20 cellular contexts compared by ENCODE assay signal in the genomic region with DNA sequence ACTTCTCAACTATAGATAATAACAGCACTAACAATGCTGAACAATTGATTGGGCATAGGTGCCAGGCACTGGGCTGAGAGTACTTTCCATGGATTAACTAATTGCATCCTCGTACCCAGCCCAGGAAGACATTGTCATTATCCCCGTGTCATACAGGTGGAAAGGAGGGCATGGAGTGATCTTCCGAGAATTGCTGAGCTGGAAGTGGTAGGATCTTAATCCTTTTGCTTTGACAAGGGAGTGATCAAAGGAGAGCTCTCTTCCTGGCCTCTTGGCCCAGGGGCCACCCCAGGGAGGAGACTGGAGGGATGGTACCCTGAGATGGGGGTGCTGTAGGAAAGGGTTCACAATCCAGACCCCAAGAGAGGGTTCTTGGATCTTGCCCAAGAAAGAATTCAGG.
"Had no signal": no experiment of that assay in that cellular context is flagged by ENCODE, and none has a peak within 500 bp of the region (broad histone marks: within the 10 kb centered on the region; RNA-seq: fewer than 3 reads in every experiment).

No MANE protein-coding gene starts in this region.

- H3K4me3 Mint-ChIP-seq: dendritic cell treated with granulocyte-macrophage colony-stimulating factor and Interleukin-4, amounts not matched to agents 40 ng/mL and 50 ng/mL, for 4 days; effector memory CD8-positive, alpha-beta T cell; naive thymus-derived CD8-positive, alpha-beta T cell; stimulated activated naive B cell treated with anti-CD40 and anti-IgM and Interleukin-4, amounts not matched to agents 10 μg/mL and 1 μg/mL and 100 μg/mL, for 72 hours had no signal

- H3K4me3 ChIP-seq: hepatocyte, left ventricle myocardium inferior, lung, mucosa of descending colon, right atrium auricular region, sigmoid colon, skin epidermis, upper lobe of left lung, vagina had no signal

- H2AFZ ChIP-seq: hepatocyte had no signal

- H3K4me1 ChIP-seq: foreskin keratinocyte, right atrium auricular region, vagina had no signal

- DNase-seq: effector memory CD8-positive, alpha-beta T cell; foreskin keratinocyte; head of caudate nucleus; kidney; left cardiac atrium; left ventricle myocardium inferior; naive thymus-derived CD8-positive, alpha-beta T cell; sigmoid colon; stimulated activated CD4-positive, alpha-beta T cell treated with anti-CD3 and anti-CD28 coated beads, Interleukin-2, amount 100 ng/mL, for 24 hours; stimulated activated CD4-positive, alpha-beta T cell treated with anti-CD3 and anti-CD28 coated beads, Interleukin-4, amount 100 ng/mL, for 4 hours; stimulated activated naive B cell treated with anti-CD40 and anti-IgM and Interleukin-4, amounts not matched to agents 10 μg/mL and 1 μg/mL and 100 μg/mL, for 72 hours; upper lobe of left lung had no signal

- H3K9me3 ChIP-seq: left ventricle myocardium inferior, mucosa of descending colon, neutrophil, right atrium auricular region, sigmoid colon, upper lobe of left lung, vagina had no signal

- H3K36me3 ChIP-seq: left ventricle myocardium inferior, neutrophil, right atrium auricular region, sigmoid colon, upper lobe of left lung, vagina had no signal

- H3K4me2 ChIP-seq: hepatocyte had no signal

- H3K27ac Mint-ChIP-seq: dendritic cell treated with granulocyte-macrophage colony-stimulating factor and Interleukin-4, amounts not matched to agents 40 ng/mL and 50 ng/mL, for 4 days; effector memory CD8-positive, alpha-beta T cell; naive thymus-derived CD8-positive, alpha-beta T cell; stimulated activated naive B cell treated with anti-CD40 and anti-IgM and Interleukin-4, amounts not matched to agents 10 μg/mL and 1 μg/mL and 100 μg/mL, for 72 hours had no signal

- H3K79me2 ChIP-seq: hepatocyte had no signal

- H3K36me3 Mint-ChIP-seq: naive thymus-derived CD8-positive, alpha-beta T cell; stimulated activated naive B cell treated with anti-CD40 and anti-IgM and Interleukin-4, amounts not matched to agents 10 μg/mL and 1 μg/mL and 100 μg/mL, for 72 hours had no signal

- H3K27me3 ChIP-seq: neutrophil, right atrium auricular region, sigmoid colon, upper lobe of left lung, vagina had no signal

- H3K9me3 Mint-ChIP-seq: dendritic cell treated with granulocyte-macrophage colony-stimulating factor and Interleukin-4, amounts not matched to agents 40 ng/mL and 50 ng/mL, for 4 days; effector memory CD8-positive, alpha-beta T cell; naive thymus-derived CD8-positive, alpha-beta T cell; stimulated activated naive B cell treated with anti-CD40 and anti-IgM and Interleukin-4, amounts not matched to agents 10 μg/mL and 1 μg/mL and 100 μg/mL, for 72 hours had no signal

- H3K27ac ChIP-seq: foreskin keratinocyte, hepatocyte, left ventricle myocardium inferior, neutrophil, right atrium auricular region, sigmoid colon, skin epidermis, upper lobe of left lung, vagina had no signal
